27 cellular contexts compared by ENCODE assay signal in the genomic region with DNA sequence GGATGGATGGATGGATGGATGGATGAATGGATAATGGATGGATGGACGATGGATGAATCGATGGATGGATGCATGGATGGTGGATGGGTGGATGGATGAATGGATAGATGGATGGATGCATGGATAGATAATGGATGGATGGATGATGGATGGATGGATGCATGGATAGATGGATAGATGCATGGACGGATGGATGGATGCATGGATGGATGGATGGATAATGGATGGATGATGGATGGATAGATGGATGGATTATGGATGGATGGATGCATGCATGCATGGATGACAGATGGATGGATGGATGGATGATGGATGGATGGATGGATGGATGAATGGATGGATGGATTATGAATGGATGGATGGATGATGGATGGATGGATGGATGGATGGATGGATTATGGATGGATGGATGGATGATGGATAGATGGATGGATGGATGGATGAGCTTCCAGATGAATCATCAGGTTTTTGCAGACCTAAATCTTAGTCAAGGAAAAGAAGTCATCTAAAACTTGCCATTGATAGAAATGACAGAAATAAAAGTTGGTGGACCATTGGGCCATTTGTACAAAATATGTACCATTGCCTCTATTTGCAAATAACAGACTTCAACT.
"Had no signal": no experiment of that assay in that cellular context is flagged by ENCODE, and none has a peak within 500 bp of the region (broad histone marks: within the 10 kb centered on the region; RNA-seq: fewer than 3 reads in every experiment).

No MANE protein-coding gene starts in this region.

- FAIRE-seq: endometrium, islet of Langerhans, keratinocyte had no signal

- H3K36me3 Mint-ChIP-seq: mesothelial cell of epicardium had no signal

- H3K27me3 ChIP-seq: colonic mucosa had no signal

- H3K36me3 ChIP-seq: colonic mucosa, esophagus squamous epithelium, gastrocnemius medialis, heart right ventricle, left lung, lower lobe of right lung had no signal

- H3K27ac Mint-ChIP-seq: dendritic cell treated with granulocyte-macrophage colony-stimulating factor and Interleukin-4, amounts not matched to agents 40 ng/mL and 50 ng/mL, for 4 days; effector memory CD8-positive, alpha-beta T cell; endodermal cell; mesothelial cell of epicardium had no signal

- H3K9me3 Mint-ChIP-seq: dendritic cell treated with granulocyte-macrophage colony-stimulating factor and Interleukin-4, amounts not matched to agents 40 ng/mL and 50 ng/mL, for 4 days; effector memory CD8-positive, alpha-beta T cell; endodermal cell; mesothelial cell of epicardium had no signal

- H3K27me3 Mint-ChIP-seq: dendritic cell treated with granulocyte-macrophage colony-stimulating factor and Interleukin-4, amounts not matched to agents 40 ng/mL and 50 ng/mL, for 4 days had no signal

- ATAC-seq: effector memory CD8-positive, alpha-beta T cell; esophagus mucosa; gastrocnemius medialis; heart right ventricle; left cardiac atrium; left lung; left ventricle myocardium superior; lower lobe of right lung; mucosa of descending colon had no signal

- DNase-seq: colonic mucosa; cortex of kidney; effector CD8-positive, alpha-beta T cell; effector memory CD8-positive, alpha-beta T cell; endodermal cell; erythroblast; esophagus squamous epithelium; foreskin fibroblast; foreskin melanocyte; gastrocnemius medialis; glutamatergic neuron; head of caudate nucleus; heart right ventricle; hippocampal formation; left cardiac atrium; left lung; left ventricle myocardium superior; lower lobe of right lung; mesenchymal stem cell; mucosa of descending colon had no signal

- H3K27ac ChIP-seq: colonic mucosa, epithelial cell of prostate, esophagus squamous epithelium, gastrocnemius medialis, heart right ventricle, left lung, lower lobe of right lung had no signal

- H3K4me3 ChIP-seq: colonic mucosa, esophagus squamous epithelium, gastrocnemius medialis, heart right ventricle, left lung, lower lobe of right lung, mucosa of descending colon had no signal

- H3K4me3 Mint-ChIP-seq: dendritic cell treated with granulocyte-macrophage colony-stimulating factor and Interleukin-4, amounts not matched to agents 40 ng/mL and 50 ng/mL, for 4 days; effector memory CD8-positive, alpha-beta T cell; endodermal cell; mesothelial cell of epicardium had no signal

- H3K4me1 Mint-ChIP-seq: endodermal cell, mesothelial cell of epicardium had no signal

- H3K4me1 ChIP-seq: colonic mucosa, esophagus squamous epithelium, gastrocnemius medialis, heart right ventricle, left lung, lower lobe of right lung had no signal

- H3K9me3 ChIP-seq: colonic mucosa, esophagus squamous epithelium, gastrocnemius medialis, heart right ventricle, left lung, lower lobe of right lung, mucosa of descending colon had no signal
